In genomic region chr17:80101160-80101945, GRCh38 we compare ENCODE assay signal across 1 cellular context.
TF ChIP-seq lines count a peak whose summit lies in the region.

Gene GAA (plus strand): TSS chr17:80101581. CDS start chr17:80104587, 3,006 bp downstream.

TF ChIP-seq in K562, 482 proteins besides CTCF, POLR2A, EP300 and RAD21 (continued from another document and continues in another):
- no peak for TF ChIP-seq ZNF318 (IDR thresholded peaks at IDR 0.05; ENCODE audit: borderline replicate concordance in 1 of 2, low read depth in 1 of 2)
- TF ChIP-seq KLF10 (CRISPR knock-in tag; IDR thresholded peaks at IDR 0.05) = no peak
- peak; percentile 63; the same call in 1 of the 2 replicates for TF ChIP-seq REST (CRISPR knock-in tag; IDR thresholded peaks at IDR 0.05; ENCODE audit: low read depth)
- peak; percentile 99 for TF ChIP-seq TFE3 (CRISPR knock-in tag; IDR thresholded peaks at IDR 0.05)
- TF ChIP-seq CAMTA2 (CRISPR knock-in tag; conservative IDR thresholded peaks at IDR 0.05) = 0 out of 2 replicates have a peak, but pooled peaks have one; percentile 40
- TF ChIP-seq JUN (IDR thresholded peaks at IDR 0.05; ENCODE audit: borderline replicate concordance, low read depth, low read length) = 0 out of 2 replicates have a peak, but pooled peaks have one; percentile 41
- no peak for TF ChIP-seq JUN (CRISPR knock-in tag; IDR thresholded peaks at IDR 0.05; ENCODE audit: borderline replicate concordance)
- TF ChIP-seq ZFP1 (CRISPR knock-in tag; IDR thresholded peaks at IDR 0.05) = no peak
- no peak for TF ChIP-seq SPI1 (IDR thresholded peaks at IDR 0.05; ENCODE audit: borderline replicate concordance, low read depth, low read length)
- TF ChIP-seq HSF4 (CRISPR knock-in tag; IDR thresholded peaks at IDR 0.05; ENCODE audit: borderline replicate concordance) = no peak
- TF ChIP-seq GMEB1 (CRISPR knock-in tag; IDR thresholded peaks at IDR 0.05) = peak; percentile 82
- TF ChIP-seq NR0B1 (IDR thresholded peaks at IDR 0.05; ENCODE audit: partially characterized antibody) = no peak
- no peak for TF ChIP-seq MCM5 (IDR thresholded peaks at IDR 0.05; ENCODE audit: low read depth)
- no peak for TF ChIP-seq LARP7 (IDR thresholded peaks at IDR 0.05)
- TF ChIP-seq CEBPB (tag; IDR thresholded peaks at IDR 0.05) = no peak
- TF ChIP-seq HDAC1 (IDR thresholded peaks at IDR 0.05) = peak in 1 of 2 experiments; percentile 20; a peak in 1 of 4 replicates
- TF ChIP-seq KDM2B (CRISPR knock-in tag; IDR thresholded peaks at IDR 0.05) = peak; percentile 84; the same call in 1 of the 2 replicates
- TF ChIP-seq TBL1XR1 (IDR thresholded peaks at IDR 0.05; ENCODE audit: low read length in 2 of 2) = no peak
- peak; percentile 80; the same call in 1 of the 2 replicates for TF ChIP-seq HMGXB4 (CRISPR knock-in tag; IDR thresholded peaks at IDR 0.05)
- TF ChIP-seq ILF3 (IDR thresholded peaks at IDR 0.05; ENCODE audit: borderline replicate concordance) = peak; percentile 94
- TF ChIP-seq TSC22D4 (tag; IDR thresholded peaks at IDR 0.05) = no peak
- TF ChIP-seq TCF15 (CRISPR knock-in tag; IDR thresholded peaks at IDR 0.05) = no peak
- no peak for TF ChIP-seq ZNF124 (CRISPR knock-in tag; IDR thresholded peaks at IDR 0.05)
- no peak for TF ChIP-seq TRIM25 (IDR thresholded peaks at IDR 0.05; ENCODE audit: borderline replicate concordance)
- TF ChIP-seq HDGF (IDR thresholded peaks at IDR 0.05) = no peak
- no peak for TF ChIP-seq PHTF2 (CRISPR knock-in tag; IDR thresholded peaks at IDR 0.05)
- no peak for TF ChIP-seq ZNF398 (CRISPR knock-in tag; IDR thresholded peaks at IDR 0.05)
- peak; percentile 44; the same call in 1 of the 2 replicates for TF ChIP-seq ATF7 (IDR thresholded peaks at IDR 0.05)
- TF ChIP-seq TARDBP (IDR thresholded peaks at IDR 0.05) = peak; percentile 70; the same call in 1 of the 2 replicates
- no peak for TF ChIP-seq PTRF (tag; IDR thresholded peaks at IDR 0.05)
